Comparison of ENCODE assay signal across 8 cellular contexts in the genomic region with DNA sequence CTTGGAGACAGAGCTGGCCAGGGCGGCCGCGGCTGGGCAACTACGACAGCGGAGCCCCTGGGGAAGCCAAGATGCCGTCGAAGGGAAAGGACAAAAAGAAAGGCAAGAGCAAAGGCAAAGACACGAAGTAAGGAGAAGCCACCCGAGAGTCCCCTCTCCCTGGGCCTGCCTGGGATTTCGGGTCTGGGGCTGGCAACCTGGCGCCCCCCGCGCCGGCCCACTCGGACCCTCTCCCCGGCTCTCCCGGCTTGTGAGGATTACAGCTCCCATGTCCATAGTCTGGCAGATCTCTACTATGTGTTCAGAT. TPM values are rescaled to one million over a fixed set of nuclear protein-coding genes. Genes with fewer than 3 reads are reported as not detected.
DNase-seq lines count a peak whose midpoint lies in the region; ATAC-seq and TF ChIP-seq lines count a peak whose summit lies in the region.

No MANE protein-coding gene starts in this region.

- H2AFZ ChIP-seq in Loucy (ENCODE audit: low read length) (peak overlapping the region; percentile 87), neural progenitor cell (replicated peaks) (peak overlapping the region; percentile 94)

- H3K9ac ChIP-seq in Loucy (ENCODE audit: low read depth, low read length, poor library complexity, severe bottlenecking), result peak overlapping the region; percentile 87
- no peak overlapping the region for H3K9ac ChIP-seq in neural progenitor cell

- peak overlapping the region; percentile 93 for H3K4me3 ChIP-seq in CD8-positive, alpha-beta T cell (ENCODE audit: low read depth, low read length)
- H3K4me3 ChIP-seq in Loucy (ENCODE audit: low read length, poor library complexity, severe bottlenecking) (peak overlapping the region; percentile 93), ectodermal cell (ENCODE audit: insufficient read depth, low read depth, low read length) (peak overlapping the region; percentile 96), neural progenitor cell (peak overlapping the region; percentile 88)

- H3K4me3 Mint-ChIP-seq in CD8-positive, alpha-beta T cell, result peak overlapping the region; percentile 91
- H3K4me3 Mint-ChIP-seq in neural progenitor cell, result peak overlapping the region; percentile 94

- no peak for ATAC-seq in CD8-positive, alpha-beta T cell
- ATAC-seq in left lobe of liver, result no peak

- H3K27ac Mint-ChIP-seq in CD8-positive, alpha-beta T cell, result peak overlapping the region; percentile 93
- peak overlapping the region; percentile 96 for H3K27ac Mint-ChIP-seq in neural progenitor cell

- H3K27ac ChIP-seq in CD8-positive, alpha-beta T cell (ENCODE audit: low read depth, low read length), result peak overlapping the region; percentile 94
- H3K27ac ChIP-seq in ectodermal cell (ENCODE audit: insufficient read depth, low read depth, low read length, poor library complexity, severe bottlenecking) (no peak overlapping the region), neural progenitor cell (no peak overlapping the region)

- H3K4me2 ChIP-seq in Loucy (ENCODE audit: low read depth, low read length, poor library complexity, severe bottlenecking) (peak overlapping the region; percentile 77), neural progenitor cell (peak overlapping the region; percentile 73)

- peaks cover 12% of the 10 kb centered on the region for H3K4me1 ChIP-seq in CD8-positive, alpha-beta T cell (ENCODE audit: insufficient read depth, low read length)
- peaks cover 3% of the 10 kb centered on the region for H3K4me1 ChIP-seq in Loucy (ENCODE audit: insufficient read depth, low read length, poor library complexity, severe bottlenecking)
- no peaks in the 10 kb centered on the region for H3K4me1 ChIP-seq in ectodermal cell (ENCODE audit: control insufficient read depth, insufficient read depth, low read length)
- no peaks in the 10 kb centered on the region for H3K4me1 ChIP-seq in neural progenitor cell

- H3K9me3 ChIP-seq in CD8-positive, alpha-beta T cell (ENCODE audit: low read length), result no peaks in the 10 kb centered on the region
- no peaks in the 10 kb centered on the region for H3K9me3 ChIP-seq in Loucy (ENCODE audit: insufficient read depth, low read depth, low read length)
- H3K9me3 ChIP-seq in ectodermal cell (ENCODE audit: control insufficient read depth, low read length), result no peaks in the 10 kb centered on the region
- no peaks in the 10 kb centered on the region for H3K9me3 ChIP-seq in neural progenitor cell (ENCODE audit: low read depth)

- H3K79me2 ChIP-seq in Loucy (ENCODE audit: insufficient read depth, low read length) (no peaks in the 10 kb centered on the region), neural progenitor cell (ENCODE audit: low read depth) (peaks cover 5% of the 10 kb centered on the region)

- H3K27me3 Mint-ChIP-seq in CD8-positive, alpha-beta T cell (ENCODE audit: low read depth), result no peaks in the 10 kb centered on the region
- no peaks in the 10 kb centered on the region for H3K27me3 Mint-ChIP-seq in neural progenitor cell (ENCODE audit: insufficient read depth, low read depth)

- peaks cover 5% of the 10 kb centered on the region for H3K36me3 Mint-ChIP-seq in CD8-positive, alpha-beta T cell
- H3K36me3 Mint-ChIP-seq in neural progenitor cell, result no peaks in the 10 kb centered on the region

- H3K36me3 ChIP-seq in CD8-positive, alpha-beta T cell (ENCODE audit: insufficient read depth, low read length), result no peaks in the 10 kb centered on the region
- no peaks in the 10 kb centered on the region for H3K36me3 ChIP-seq in Loucy (ENCODE audit: insufficient read depth, low read length)
- no peaks in the 10 kb centered on the region for H3K36me3 ChIP-seq in ectodermal cell (ENCODE audit: control insufficient read depth, insufficient read depth, low read length)
- no peaks in the 10 kb centered on the region for H3K36me3 ChIP-seq in neural progenitor cell

- H3K9me3 Mint-ChIP-seq in CD8-positive, alpha-beta T cell, result no peaks in the 10 kb centered on the region
- H3K9me3 Mint-ChIP-seq in neural progenitor cell, result no peaks in the 10 kb centered on the region

- H3K9me2 ChIP-seq in Loucy (replicated peaks; ENCODE audit: low read depth, low read length), result no peaks in the 10 kb centered on the region

- no peak for DNase-seq in CD8-positive, alpha-beta T cell
- DNase-seq in neural progenitor cell (ENCODE audit: low spot score) (no peak), hippocampal formation (lab: John Stamatoyannopoulos, UW) (no peak), left lobe of liver (ENCODE audit: low spot score) (no peak), inferior parietal cortex (ENCODE audit: extremely low spot score) (no peak), RKO (ENCODE audit: low spot score) (no peak)

- H3F3A ChIP-seq in Loucy (ENCODE audit: low read depth) (no peaks in the 10 kb centered on the region), neural progenitor cell (ENCODE audit: low read depth) (peaks cover 11% of the 10 kb centered on the region)

- peaks cover 16% of the 10 kb centered on the region for H3K4me1 Mint-ChIP-seq in CD8-positive, alpha-beta T cell (ENCODE audit: low read depth)
- H3K4me1 Mint-ChIP-seq in neural progenitor cell, result peaks cover 14% of the 10 kb centered on the region

- H4K20me1 ChIP-seq in Loucy (ENCODE audit: insufficient read depth, low read length, poor library complexity, severe bottlenecking), result no peaks in the 10 kb centered on the region
- no peaks in the 10 kb centered on the region for H4K20me1 ChIP-seq in neural progenitor cell (ENCODE audit: low read depth)

- 3% methylated on average over 17 of the region's 17 CpGs for WGBS in ectodermal cell, 2 experiments

- no peaks in the 10 kb centered on the region for H3K27me3 ChIP-seq in CD8-positive, alpha-beta T cell (ENCODE audit: insufficient read depth, low read length)
- H3K27me3 ChIP-seq in Loucy (ENCODE audit: insufficient read depth, low read length, poor library complexity, severe bottlenecking) (no peaks in the 10 kb centered on the region), ectodermal cell (ENCODE audit: control insufficient read depth, insufficient read depth, low read length, poor library complexity, severe bottlenecking) (peaks cover 3% of the 10 kb centered on the region), neural progenitor cell (no peaks in the 10 kb centered on the region)

- TF ChIP-seq CTCF in CD8-positive, alpha-beta T cell (IDR thresholded peaks at IDR 0.05), result no peak
- TF ChIP-seq CTCF in Loucy (conservative IDR thresholded peaks at IDR 0.05; ENCODE audit: low read length) (no peak), neural progenitor cell (IDR thresholded peaks at IDR 0.05) (no peak)

- POLR2A ChIA-PET in CD8-positive, alpha-beta T cell (lab: Charles Lee), result interaction anchor here (0.8 to 1.5 kb wide), 4 partner anchors 70 to 260 kb away, joined by 4 to 5 read pairs (median 4); partner anchors contain the start of genes COQ6, FAM161B and PTGR2

- intact Hi-C loops in CD8-positive, alpha-beta T cell (cut with DNase I, micrococcal nuclease), result loop anchor here (1.0 to 10.0 kb wide), 8 partner anchors 65 to 882 kb away; partner anchors contain the start of genes ALDH6A1 (in 2 of the 2), COQ6 (in 2 of the 2), FAM161B (in 2 of the 2) and LIN52 (in 2 of the 2)

- CTCF ChIA-PET in CD8-positive, alpha-beta T cell (lab: Charles Lee), result no interaction called here

RNA-seq across cellular contexts. Expression of gene BBOF1, which starts 0.2 kb away (rescaled TPM):
- total RNA-seq in CD8-positive, alpha-beta T cell, result 1 to 10 TPM; 2.4 to 2.9 TPM
- 3.4 TPM for polyA plus RNA-seq in ectodermal cell (2013, experiment 1 of 4)
- polyA plus RNA-seq in ectodermal cell (2013, experiment 2 of 4), result 3.8 TPM
- 2.7 TPM for polyA plus RNA-seq in ectodermal cell (2013, experiment 3 of 4)
- polyA plus RNA-seq in ectodermal cell (2013, experiment 4 of 4), result 3.2 TPM
- total RNA-seq in neural progenitor cell (ENCODE audit: low replicate concordance) (2.0 and 4.6 TPM in 2 replicates), left lobe of liver (0.98 TPM)

RNA-seq across cellular contexts. Expression of gene ENTPD5, which starts 0.3 kb away (rescaled TPM):
- 1 to 10 TPM; 8.0 to 9.0 TPM for total RNA-seq in CD8-positive, alpha-beta T cell
- polyA plus RNA-seq in ectodermal cell (2013, experiment 1 of 4), result 11.0 TPM
- polyA plus RNA-seq in ectodermal cell (2013, experiment 2 of 4), result 11.5 TPM
- 8.1 TPM for polyA plus RNA-seq in ectodermal cell (2013, experiment 3 of 4)
- 10.4 TPM for polyA plus RNA-seq in ectodermal cell (2013, experiment 4 of 4)
- total RNA-seq in neural progenitor cell (ENCODE audit: low replicate concordance) (12.7 and 13.4 TPM in 2 replicates), left lobe of liver (173 TPM)

Comparison
In these comparisons a context has a peak if more than half of its experiments do, and no peak if none do; other contexts are left out.
1. RNA of gene ENTPD5, which starts 0.3 kb away (total RNA-seq): 173 TPM in left lobe of liver (single experiment); 12.7 to 13.4 TPM in neural progenitor cell and 8.0 to 9.0 TPM in CD8-positive, alpha-beta T cell; every median in the first group is over 10 times any median in the second.
2. Peak in every context shown above with its lines, with median percentiles within 50 percentile points of each other: H3K4me3 ChIP-seq.